ENCODE assay signal across 20 cellular contexts in genomic region chr3:16307832-16308531, GRCh38. TPM values are rescaled to one million over a fixed set of nuclear protein-coding genes. Genes with fewer than 3 reads are reported as not detected.
DNase-seq lines count a peak whose midpoint lies in the region; ATAC-seq and TF ChIP-seq lines count a peak whose summit lies in the region.
"Had no signal": no experiment of that assay in that cellular context is flagged by ENCODE, and none has a peak within 500 bp of the region (broad histone marks: within the 10 kb centered on the region; RNA-seq: fewer than 3 reads in every experiment).

No MANE protein-coding gene starts in this region.

- peaks cover 91% of the 10 kb centered on the region for H3K4me1 Mint-ChIP-seq in activated CD4-positive, alpha-beta T cell treated with anti-CD3 and anti-CD28 coated beads for 36 hours
- H3K4me1 Mint-ChIP-seq in activated naive CD8-positive, alpha-beta T cell (ENCODE audit: low read depth) = peaks cover 88% of the 10 kb centered on the region
- H3K4me1 Mint-ChIP-seq in natural killer cell treated with Interleukin-12 subunit alpha and Interleukin-12 subunit beta and Interleukin-15 and Interleukin-18, amount 100 ng/mL, for 72 hours (ENCODE audit: low read depth in 2 of 2) = peaks cover 61 to 76% of the 10 kb centered on the region in 2 donors

- 68 to 73% methylated on average over 5 of the region's 5 CpGs for WGBS in heart right ventricle, 2 donors

- H3K36me3 ChIP-seq in HEK293 (ENCODE audit: control insufficient read depth in 2 of 2, insufficient read depth in 1 of 2, low read length in 2 of 2) (peaks cover 0 to 35% of the 10 kb centered on the region in 2 experiments; a peak in 1 of 3 replicates), heart right ventricle (peaks cover 0 to 57% (median 7%) of the 10 kb centered on the region in 9 donors)

- DNase-seq in activated CD4-positive, alpha-beta T cell treated with anti-CD3 and anti-CD28 coated beads for 36 hours = no peak
- DNase-seq in activated CD4-positive, alpha-beta T cell treated with anti-CD3 and anti-CD28 coated beads, Interleukin-2, amount 50 U/mL, for 4 hours = no peak
- DNase-seq in natural killer cell treated with Interleukin-12 subunit alpha and Interleukin-12 subunit beta and Interleukin-15 and Interleukin-18, amount 100 ng/mL, for 72 hours (ENCODE audit: low spot score) = no peak
- DNase-seq in HPDE6-E6E7 (ENCODE audit: extremely low spot score) (no peak), heart right ventricle (no peak)
- no peak for DNase-seq in stimulated activated CD4-positive, alpha-beta T cell treated with anti-CD3 and anti-CD28 coated beads, Interleukin-1b, Interleukin-23, amount 100 ng/mL, for 48 hours
- DNase-seq: DMS79 treated with DMSO at 0.1 percent for 48 hours, HCEC 1CT, Karpas-422, NCI-H1105 treated with DMSO at 0.1 percent for 48 hours, NCI-H2171 treated with DMSO at 0.1 percent for 48 hours, NCI-H82, posterior cingulate gyrus, small intestine had no signal

- POLR2A ChIA-PET in activated CD4-positive, alpha-beta T cell treated with anti-CD3 and anti-CD28 coated beads for 36 hours (lab: Charles Lee) = interaction anchor here (0.7 to 1.0 kb wide), 3 partner anchors 13 to 214 kb away, joined by 3 read pairs; no protein-coding TSS in a partner anchor
- POLR2A ChIA-PET in HEK293 (lab: Yijun Ruan, JAX) = no interaction called here

- H3K27me3 ChIP-seq in heart right ventricle = no peaks in the 10 kb centered on the region

- H3K4me3 ChIP-seq in HEK293 (ENCODE audit: low read depth, low read length) (no peak overlapping the region), heart right ventricle (no peak overlapping the region)
- H3K4me3 ChIP-seq: A549 had no signal

- intact Hi-C loops in activated CD4-positive, alpha-beta T cell treated with anti-CD3 and anti-CD28 coated beads for 36 hours (cut with DNase I, micrococcal nuclease) = loop anchor here (2.0 to 5.0 kb wide), 2 partner anchors 43 to 204 kb away; partner anchors contain the start of genes DPH3 (in 2 of the 2), OXNAD1 (in 2 of the 2) and RFTN1 (in 2 of the 2)
- intact Hi-C loops in heart right ventricle (cut with DNase I) = no loop called here

- no peaks in the 10 kb centered on the region for H3K9me3 Mint-ChIP-seq in activated CD4-positive, alpha-beta T cell treated with anti-CD3 and anti-CD28 coated beads for 36 hours (ENCODE audit: low read depth)
- H3K9me3 Mint-ChIP-seq in activated naive CD8-positive, alpha-beta T cell (ENCODE audit: low read depth) = no peaks in the 10 kb centered on the region
- H3K9me3 Mint-ChIP-seq in natural killer cell treated with Interleukin-12 subunit alpha and Interleukin-12 subunit beta and Interleukin-15 and Interleukin-18, amount 100 ng/mL, for 72 hours = no peaks in the 10 kb centered on the region

- TF ChIP-seq CTCF in HEK293 (tag by site-specific recombination; IDR thresholded peaks at IDR 0.05) = no peak
- TF ChIP-seq CTCF in heart right ventricle (IDR thresholded peaks at IDR 0.05) = no peak

- no peaks in the 10 kb centered on the region for H3K27me3 Mint-ChIP-seq in activated CD4-positive, alpha-beta T cell treated with anti-CD3 and anti-CD28 coated beads for 36 hours
- H3K27me3 Mint-ChIP-seq in activated naive CD8-positive, alpha-beta T cell = no peaks in the 10 kb centered on the region
- H3K27me3 Mint-ChIP-seq in natural killer cell treated with Interleukin-12 subunit alpha and Interleukin-12 subunit beta and Interleukin-15 and Interleukin-18, amount 100 ng/mL, for 72 hours = no peaks in the 10 kb centered on the region
- H3K27me3 Mint-ChIP-seq: type B pancreatic cell had no signal

- H3K9me3 ChIP-seq in HEK293 (ENCODE audit: control insufficient read depth, insufficient read depth, low read depth, low read length) (no peaks in the 10 kb centered on the region), heart right ventricle (no peaks in the 10 kb centered on the region)
- H3K9me3 ChIP-seq: A549 had no signal

- no peak overlapping the region for H3K27ac ChIP-seq in HEK293 (ENCODE audit: extremely low read depth, low read depth, low read length)
- no peak overlapping the region for H3K27ac ChIP-seq in heart right ventricle
- H3K27ac ChIP-seq: A549, C4-2B had no signal

- peaks cover 75% of the 10 kb centered on the region for H3K36me3 Mint-ChIP-seq in activated CD4-positive, alpha-beta T cell treated with anti-CD3 and anti-CD28 coated beads for 36 hours (ENCODE audit: low read depth)
- H3K36me3 Mint-ChIP-seq in activated naive CD8-positive, alpha-beta T cell = peaks cover 33% of the 10 kb centered on the region
- peaks cover 43% of the 10 kb centered on the region for H3K36me3 Mint-ChIP-seq in natural killer cell treated with Interleukin-12 subunit alpha and Interleukin-12 subunit beta and Interleukin-15 and Interleukin-18, amount 100 ng/mL, for 72 hours

- H3K4me1 ChIP-seq in HEK293 (ENCODE audit: control insufficient read depth, insufficient read depth, low read length) (no peaks in the 10 kb centered on the region), heart right ventricle (peaks cover 5 to 36% (median 18%) of the 10 kb centered on the region in 9 donors)
- H3K4me1 ChIP-seq: A549 had no signal

- ATAC-seq in activated CD4-positive, alpha-beta T cell treated with anti-CD3 and anti-CD28 coated beads for 36 hours = no peak
- no peak for ATAC-seq in natural killer cell treated with Interleukin-12 subunit alpha and Interleukin-12 subunit beta and Interleukin-15 and Interleukin-18, amount 100 ng/mL, for 72 hours
- no peak for ATAC-seq in heart right ventricle
- ATAC-seq: A549, Panc1 had no signal

- peak overlapping the region; percentile 34 for H3K4me3 Mint-ChIP-seq in activated CD4-positive, alpha-beta T cell treated with anti-CD3 and anti-CD28 coated beads for 36 hours
- H3K4me3 Mint-ChIP-seq in activated naive CD8-positive, alpha-beta T cell = peak overlapping the region; percentile 71
- H3K4me3 Mint-ChIP-seq in natural killer cell treated with Interleukin-12 subunit alpha and Interleukin-12 subunit beta and Interleukin-15 and Interleukin-18, amount 100 ng/mL, for 72 hours = peak overlapping the region; percentile 3
- H3K4me3 Mint-ChIP-seq: type B pancreatic cell had no signal

- CTCF ChIA-PET in activated CD4-positive, alpha-beta T cell treated with anti-CD3 and anti-CD28 coated beads for 36 hours (lab: Charles Lee) = interaction anchor here (0.9 to 7.4 kb wide), 7 partner anchors 11 to 260 kb away, joined by 3 to 100 read pairs (median 6); partner anchors contain the start of genes DPH3 and OXNAD1
- CTCF ChIA-PET in HEK293 (lab: Yijun Ruan, JAX) = interaction anchor here (0.6 to 2.4 kb wide), 2 partner anchors 12 to 219 kb away, joined by 3 to 15 read pairs; no protein-coding TSS in a partner anchor

- H3K27ac Mint-ChIP-seq in activated CD4-positive, alpha-beta T cell treated with anti-CD3 and anti-CD28 coated beads for 36 hours = peak overlapping the region; percentile 87
- H3K27ac Mint-ChIP-seq in activated naive CD8-positive, alpha-beta T cell = peak overlapping the region; percentile 94
- H3K27ac Mint-ChIP-seq in natural killer cell treated with Interleukin-12 subunit alpha and Interleukin-12 subunit beta and Interleukin-15 and Interleukin-18, amount 100 ng/mL, for 72 hours = peak overlapping the region; percentile 62 to 96
- H3K27ac Mint-ChIP-seq: type B pancreatic cell had no signal

TF ChIP-seq in HEK293, 187 proteins besides CTCF, POLR2A, EP300 and RAD21 (continues in another document):
- TF ChIP-seq ZNF610 (tag by site-specific recombination; IDR thresholded peaks at IDR 0.05; ENCODE audit: borderline replicate concordance) (no peak), KLF10 (tag by site-specific recombination; IDR thresholded peaks at IDR 0.05) (no peak), REST (tag by site-specific recombination; IDR thresholded peaks at IDR 0.05) (no peak), ZNF600 (tag by site-specific recombination; IDR thresholded peaks at IDR 0.05) (no peak), ZNF529 (tag by site-specific recombination; IDR thresholded peaks at IDR 0.05; ENCODE audit: insufficient replicate concordance) (peak; percentile 66), ZNF768 (tag by site-specific recombination; IDR thresholded peaks at IDR 0.05) (no peak), ZNF223 (tag by site-specific recombination; IDR thresholded peaks at IDR 0.05) (no peak), ZNF426 (tag by site-specific recombination; IDR thresholded peaks at IDR 0.05) (no peak)

RNA-seq across cellular contexts. Expression of gene OXNAD1, which starts 43.0 kb away (rescaled TPM):
- 10 to 100 TPM; 27.7 to 34.6 TPM for total RNA-seq in activated CD4-positive, alpha-beta T cell treated with anti-CD3 and anti-CD28 coated beads for 36 hours
- 10 to 100 TPM; 16.0 to 31.4 TPM for total RNA-seq in natural killer cell treated with Interleukin-12 subunit alpha and Interleukin-12 subunit beta and Interleukin-15 and Interleukin-18, amount 100 ng/mL, for 72 hours
- 10 to 100 TPM; 13.1 to 22.8 (median 18.1) TPM for total RNA-seq in heart right ventricle
- polyA plus RNA-seq in heart right ventricle = 10 to 100 TPM in 1 of 2 donors, 1 to 10 TPM in 1; 4.2 to 14.6 TPM

RNA-seq across cellular contexts. Expression of gene DPH3, which starts 43.2 kb away (rescaled TPM):
- 10 to 100 TPM; 13.0 to 17.8 TPM for total RNA-seq in activated CD4-positive, alpha-beta T cell treated with anti-CD3 and anti-CD28 coated beads for 36 hours
- 10 to 100 TPM; 24.4 to 25.7 TPM for total RNA-seq in natural killer cell treated with Interleukin-12 subunit alpha and Interleukin-12 subunit beta and Interleukin-15 and Interleukin-18, amount 100 ng/mL, for 72 hours
- total RNA-seq in heart right ventricle = 10 to 100 TPM; 15.5 to 24.5 (median 18.7) TPM
- 10 to 100 TPM in 1 of 2 donors, 1 to 10 TPM in 1; 5.5 to 22.1 TPM for polyA plus RNA-seq in heart right ventricle

Comparison
In these comparisons a context has a peak if more than half of its experiments do, and no peak if none do; other contexts are left out.
1. H3K4me3 Mint-ChIP-seq: peak in every context shown above with its lines; median percentile 71 in activated naive CD8-positive, alpha-beta T cell; 34 in activated CD4-positive, alpha-beta T cell treated with anti-CD3 and anti-CD28 coated beads for 36 hours; 3 in natural killer cell treated with Interleukin-12 subunit alpha and Interleukin-12 subunit beta and Interleukin-15 and Interleukin-18, amount 100 ng/mL, for 72 hours.
2. intact Hi-C loops: an anchor here in activated CD4-positive, alpha-beta T cell treated with anti-CD3 and anti-CD28 coated beads for 36 hours (2.0 to 5.0 kb wide); none called in heart right ventricle.